ENCODE assay signal across 8 cellular contexts in the genomic region with DNA sequence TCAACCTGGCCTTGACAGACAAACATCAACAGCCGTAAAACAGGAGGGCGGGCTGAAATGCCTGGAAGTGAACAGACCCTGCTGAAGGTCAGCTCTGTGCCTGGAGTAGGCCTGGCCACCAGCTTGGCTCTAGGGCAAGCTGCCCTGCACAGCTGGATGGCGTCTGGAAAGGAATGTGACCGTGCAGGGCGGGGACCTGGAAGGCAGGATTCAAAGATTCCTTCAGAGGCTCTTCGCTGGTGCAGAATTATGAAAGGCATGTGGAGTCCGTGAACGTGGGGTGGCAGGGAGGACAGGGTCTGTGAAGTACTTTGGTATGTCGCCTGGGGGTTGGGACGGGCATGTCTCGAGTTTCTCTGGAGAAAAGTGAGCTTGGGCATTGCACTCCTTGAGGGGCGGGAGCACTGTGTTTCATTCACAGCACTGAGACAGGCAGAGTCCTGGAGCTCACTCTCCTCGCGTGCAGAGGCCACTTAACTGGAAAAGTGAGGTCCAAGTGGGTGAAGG. TPM values are rescaled to one million over a fixed set of nuclear protein-coding genes. Genes with fewer than 3 reads are reported as not detected.
A peak's percentile ranks its signal among the peaks of the same experiment; 100 is the strongest.
DNase-seq lines count a peak whose midpoint lies in the region; ATAC-seq, FAIRE-seq and TF ChIP-seq lines count a peak whose summit lies in the region.

No MANE protein-coding gene starts in this region.

- H2BK15ac ChIP-seq in neuronal stem cell (ENCODE audit: low read length), result no peak overlapping the region

- H3K14ac ChIP-seq in neuronal stem cell (ENCODE audit: low read length), result no peak overlapping the region

- in situ Hi-C loops in G401 (cut with HindIII; ENCODE audit: low sequenced_read_pairs) (no loop called here), Panc1 (cut with HindIII; ENCODE audit: low pct_unique_long_range_greater_than_20kb, low sequenced_read_pairs) (no loop called here)

- no CpG with 5 or more reads among the region's 14 CpGs for WGBS in neuronal stem cell (ENCODE audit: extremely low coverage in 2 of 2, insufficient read length in 2 of 2, insufficient replicate concordance in 1 of 2), 2 donors

- intact Hi-C loops in Panc1 (cut with micrococcal nuclease; ENCODE audit: unreplicated experiment), result no loop called here

- peaks cover 10% of the 10 kb centered on the region for H3K79me1 ChIP-seq in neuronal stem cell (ENCODE audit: low read depth, low read length)

- H3K18ac ChIP-seq in neuronal stem cell (ENCODE audit: low read length), result no peak overlapping the region

- H3K4me1 ChIP-seq in Panc1 (ENCODE audit: control insufficient read depth, insufficient read depth, low read length) (peaks cover 46% of the 10 kb centered on the region), neuronal stem cell (ENCODE audit: control insufficient read depth in 2 of 2, insufficient read depth in 1 of 2, low read depth in 1 of 2, low read length in 2 of 2) (peaks cover 19 to 35% of the 10 kb centered on the region in 2 donors)

- TF ChIP-seq CTCF in Panc1 (IDR thresholded peaks at IDR 0.05) (no peak), GM20000 (IDR thresholded peaks at IDR 0.05; ENCODE audit: extremely low read depth, missing control alignments) (no peak)

- H3K27ac ChIP-seq in Panc1 (ENCODE audit: low read length) (peak overlapping the region; percentile 89), neuronal stem cell (replicated peaks; ENCODE audit: low read length) (no peak overlapping the region)

- peak overlapping the region; percentile 100 for H3K9ac ChIP-seq in neuronal stem cell (ENCODE audit: low read depth, low read length, poor library complexity)

- CTCF ChIA-PET in Panc1 (lab: Charles Lee), result interaction anchor here (0.9 to 2.1 kb wide), 4 partner anchors 11 to 28 kb away, joined by 3 to 7 read pairs (median 5); no protein-coding TSS in a partner anchor

- H3K4ac ChIP-seq in neuronal stem cell (ENCODE audit: low read length), result peak overlapping the region; percentile 78

- no peak overlapping the region for H2AFZ ChIP-seq in neuronal stem cell (ENCODE audit: low read length)

- no peak overlapping the region for H2BK12ac ChIP-seq in neuronal stem cell (ENCODE audit: low read length)

- H4K91ac ChIP-seq in neuronal stem cell (ENCODE audit: low read depth, low read length, poor library complexity), result no peak overlapping the region

- no peak overlapping the region for H4K8ac ChIP-seq in neuronal stem cell (ENCODE audit: low read depth, low read length)

- H3K4me3 ChIP-seq in Panc1 (ENCODE audit: low read depth in 2 of 2, low read length in 2 of 2) (peak overlapping the region; percentile 88 to 99), neuronal stem cell (ENCODE audit: low read length in 2 of 2) (peak overlapping the region; percentile 88 to 99)

- H3K36me3 ChIP-seq in Panc1 (ENCODE audit: control insufficient read depth, insufficient read depth, low read length) (peaks cover 8% of the 10 kb centered on the region), neuronal stem cell (replicated peaks in 1 of 2; ENCODE audit: control insufficient read depth in 2 of 2, insufficient read depth in 2 of 2, low read length in 2 of 2) (peaks cover 9 to 20% of the 10 kb centered on the region in 2 donors)

- peak overlapping the region; percentile 20 for H2AK5ac ChIP-seq in neuronal stem cell (ENCODE audit: low read depth, low read length)

- no peak overlapping the region for H2BK5ac ChIP-seq in neuronal stem cell (ENCODE audit: low read length)

- POLR2A ChIA-PET in Panc1 (lab: Charles Lee), result interaction anchor here (1.0 to 1.8 kb wide), 4 partner anchors 11 to 29 kb away, joined by 3 to 11 read pairs (median 6); no protein-coding TSS in a partner anchor

- no peak overlapping the region for H2BK120ac ChIP-seq in neuronal stem cell (ENCODE audit: low read depth, low read length)

- H3K23ac ChIP-seq in neuronal stem cell (ENCODE audit: low read depth, low read length, poor library complexity), result no peak overlapping the region

- peak; percentile 15; the same call in 1 of the 2 replicates for ATAC-seq in Panc1

- H3K9me3 ChIP-seq in Panc1 (ENCODE audit: control insufficient read depth, insufficient read depth, low read depth, low read length) (no peaks in the 10 kb centered on the region), neuronal stem cell (replicated peaks in 1 of 2; ENCODE audit: control insufficient read depth in 2 of 2, insufficient read depth in 1 of 2, low read depth in 1 of 2, low read length in 2 of 2) (peaks cover 0 to under 1% of the 10 kb centered on the region in 2 donors)

- DNase-seq in G401 (ENCODE audit: low spot score) (peak; percentile 54), Panc1 (ENCODE audit: low read depth, low spot score) (no peak), epidermal melanocyte (ENCODE audit: insufficient read length, low spot score) (peak; percentile 73), neuronal stem cell (ENCODE audit: low spot score) (no peak), urothelium cell line (ENCODE audit: low spot score) (no peak), DMS 273 treated with DMSO at 0.1 percent for 48 hours (lab: John Stamatoyannopoulos, UW) (no peak), GM20000 (ENCODE audit: low spot score) (no peak), cerebellum (ENCODE audit: low spot score) (no peak)

- peak overlapping the region; percentile 91 for H3K4me2 ChIP-seq in neuronal stem cell (ENCODE audit: insufficient read depth, low read length, poor library complexity, severe bottlenecking)

- H3K27me3 ChIP-seq in Panc1 (ENCODE audit: control insufficient read depth, insufficient read depth, low read length) (no peaks in the 10 kb centered on the region), neuronal stem cell (ENCODE audit: control insufficient read depth in 3 of 3, insufficient read depth in 3 of 3, low read depth in 1 of 3, low read length in 3 of 3) (no peaks in the 10 kb centered on the region)

- BruUV-seq in Panc1 (replicated peaks; lab: Mats Ljungman, UMichigan), result TSS peak; percentile 74

- FAIRE-seq in urothelium cell line (lab: Jason Lieb, UNC), result no peak

RNA-seq across cellular contexts. Expression of a gene that starts 1.5 kb away (rescaled TPM):
- 25.3 and 32.4 TPM in 2 replicates for total RNA-seq in G401 (2014; rRNA removed; shearing (Covaris generic))
- total RNA-seq in Panc1 (2021; ENCODE audit: unreplicated experiment), result 186 TPM
- 280 TPM for polyA plus RNA-seq in Panc1 (2012; ENCODE audit: insufficient read length)
- 24.4 TPM for polyA plus RNA-seq in neuronal stem cell (2013, experiment 1 of 2)
- 23.3 TPM for polyA plus RNA-seq in neuronal stem cell (2013, experiment 2 of 2)
- total RNA-seq in cerebellum, result 34.0 TPM

RNA-seq across cellular contexts. Expression of a gene that starts 32.4 kb away (rescaled TPM):
- total RNA-seq in G401 (2014; rRNA removed; shearing (Covaris generic)), result 1.6 and 2.3 TPM in 2 replicates
- total RNA-seq in Panc1 (2021; ENCODE audit: unreplicated experiment), result 4.1 TPM
- polyA plus RNA-seq in Panc1 (2012; ENCODE audit: insufficient read length), result 3.1 TPM
- polyA plus RNA-seq in neuronal stem cell (2013, experiment 1 of 2), result 1.1 TPM
- polyA plus RNA-seq in neuronal stem cell (2013, experiment 2 of 2), result 1.1 TPM
- 1.4 TPM for total RNA-seq in cerebellum

RNA-seq across cellular contexts. Expression of a gene that starts 40.1 kb away (rescaled TPM):
- 15.8 and 20.5 TPM in 2 replicates for total RNA-seq in G401 (2014; rRNA removed; shearing (Covaris generic))
- total RNA-seq in Panc1 (2021; ENCODE audit: unreplicated experiment) (28.8 TPM), cerebellum (9.6 TPM)
- polyA plus RNA-seq in Panc1 (2012; ENCODE audit: insufficient read length), result 32.7 TPM
- polyA plus RNA-seq in neuronal stem cell (2013, experiment 1 of 2), result 5.3 TPM
- 5.5 TPM for polyA plus RNA-seq in neuronal stem cell (2013, experiment 2 of 2)

RNA-seq across cellular contexts. Expression of a gene that starts 47.6 kb away (rescaled TPM):
- 11.7 and 20.5 TPM in 2 replicates for total RNA-seq in G401 (2014; rRNA removed; shearing (Covaris generic))
- 14.0 TPM for total RNA-seq in Panc1 (2021; ENCODE audit: unreplicated experiment)
- polyA plus RNA-seq in Panc1 (2012; ENCODE audit: insufficient read length), result 21.5 TPM
- 5.7 TPM for polyA plus RNA-seq in neuronal stem cell (2013, experiment 1 of 2)
- 6.1 TPM for polyA plus RNA-seq in neuronal stem cell (2013, experiment 2 of 2)
- 18.2 TPM for total RNA-seq in cerebellum

RNA-seq across cellular contexts. Expression of a gene that starts 58.8 kb away (rescaled TPM):
- total RNA-seq in G401 (2014; rRNA removed; shearing (Covaris generic)), result 0.54 and 0.80 TPM in 2 replicates
- total RNA-seq in Panc1 (2021; ENCODE audit: unreplicated experiment) (not detected), cerebellum (not detected)
- not detected for polyA plus RNA-seq in Panc1 (2012; ENCODE audit: insufficient read length)
- 0.84 TPM for polyA plus RNA-seq in neuronal stem cell (2013, experiment 1 of 2)
- 0.89 TPM for polyA plus RNA-seq in neuronal stem cell (2013, experiment 2 of 2)

Comparison
In these comparisons a context has a peak if more than half of its experiments do, and no peak if none do; other contexts are left out.
1. DNase-seq: peak in G401 (single experiment) and epidermal melanocyte (single experiment); none in Panc1 (single experiment), neuronal stem cell (single experiment), urothelium cell line (single experiment), DMS 273 treated with DMSO at 0.1 percent for 48 hours (single experiment), GM20000 (single experiment) and cerebellum (single experiment).